ENCODE assay signal across 8 cellular contexts in the genomic region with DNA sequence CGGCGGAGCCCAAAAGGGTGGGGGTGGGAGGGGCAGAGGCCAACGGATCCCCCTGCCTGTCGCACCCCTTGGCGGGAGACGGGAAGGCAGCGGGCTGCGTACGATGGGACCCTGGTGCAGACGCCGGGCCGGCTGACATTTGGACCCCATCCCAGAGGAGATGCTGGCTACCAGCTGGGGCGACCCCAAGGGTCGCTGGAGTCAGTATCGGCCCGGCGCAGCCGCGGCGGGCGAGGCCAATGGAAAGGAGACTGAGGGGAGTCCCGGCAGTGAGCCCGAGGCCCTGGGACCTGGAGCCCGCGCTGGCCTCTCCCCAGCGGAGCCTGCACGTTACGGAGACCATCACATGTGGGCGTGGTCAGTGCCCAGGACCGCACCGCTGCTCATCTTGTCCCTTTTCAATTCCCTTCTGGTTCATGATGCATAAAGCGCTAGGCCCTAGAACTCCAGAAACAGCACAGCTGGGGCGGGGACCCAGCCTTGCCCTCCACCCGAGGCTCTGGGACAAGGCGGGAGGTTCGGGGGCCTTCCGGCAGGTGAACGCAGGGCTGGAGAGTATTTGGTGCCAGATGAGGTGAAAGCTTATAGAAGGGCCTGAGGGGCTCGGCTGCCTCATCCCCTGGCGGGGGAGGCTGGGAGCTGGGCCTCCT. TPM values are rescaled to one million over a fixed set of nuclear protein-coding genes. Genes with fewer than 3 reads are reported as not detected.
DNase-seq lines count a peak whose midpoint lies in the region; ATAC-seq and TF ChIP-seq lines count a peak whose summit lies in the region.

No MANE protein-coding gene starts in this region.

- intact Hi-C loops in right lobe of liver (cut with DNase I): no loop called here

- H3K27ac ChIP-seq in C4-2B (peak overlapping the region; percentile 92), right lobe of liver (no peak overlapping the region)

- TF ChIP-seq POLR2A in right lobe of liver (IDR thresholded peaks at IDR 0.05): no peak

- peak in 3 of 4 donors; percentile 9 to 15 (median 11) for ATAC-seq in right lobe of liver

- H3K4me3 ChIP-seq in astrocyte of the cerebellum (ENCODE audit: low read depth, low read length) (peak overlapping the region; percentile 14), right lobe of liver (peak overlapping the region; percentile 3 to 33 (median 18))

- peaks cover 0 to 46% (median 10%) of the 10 kb centered on the region in 4 donors for H3K4me1 ChIP-seq in right lobe of liver

- TF ChIP-seq CTCF in C4-2B (conservative IDR thresholded peaks at IDR 0.05): no peak
- TF ChIP-seq CTCF in astrocyte of the cerebellum (IDR thresholded peaks at IDR 0.05; ENCODE audit: low read depth, low read length, missing control alignments): no peak
- no peak for TF ChIP-seq CTCF in right lobe of liver (IDR thresholded peaks at IDR 0.05)

- 20% methylated on average over 10 of the region's 40 CpGs for WGBS in right lobe of liver (ENCODE audit: insufficient coverage, low coverage, low lambda C conversion rate, missing lambda C conversion rate)

- in situ Hi-C loops in astrocyte of the cerebellum (cut with HindIII; ENCODE audit: low sequenced_read_pairs): no loop called here

- H3K36me3 ChIP-seq in right lobe of liver: no peaks in the 10 kb centered on the region

- no peaks in the 10 kb centered on the region for H3K9me3 ChIP-seq in right lobe of liver

- H3K27me3 ChIP-seq in right lobe of liver: peaks cover 0 to 41% of the 10 kb centered on the region in 2 donors

- DNase-seq in LoVo (ENCODE audit: low spot score): peak; percentile 24
- no peak for DNase-seq in astrocyte of the cerebellum (ENCODE audit: low read depth)
- DNase-seq in right lobe of liver: peak in 1 of 3 donors; percentile 51
- no peak for DNase-seq in NCI-H510A (lab: John Stamatoyannopoulos, UW)
- no peak for DNase-seq in NCI-H2107 (lab: John Stamatoyannopoulos, UW)
- DNase-seq in stimulated activated CD4-positive, alpha-beta T cell treated with anti-CD3 and anti-CD28 coated beads, Interleukin-12 subunit alpha, Interleukin-12 subunit beta, amount 100 ng/mL, for 4 hours: no peak
- DNase-seq in dermis blood vessel endothelial cell: no peak

RNA-seq across cellular contexts. Expression of gene C19orf25, which starts 8.0 kb away (rescaled TPM):
- total RNA-seq in right lobe of liver (10 to 100 TPM; 12.2 to 32.7 (median 15.3) TPM), dermis blood vessel endothelial cell (22.0 and 28.1 TPM in 2 replicates)

RNA-seq across cellular contexts. Expression of gene PCSK4, which starts 19.2 kb away (rescaled TPM):
- total RNA-seq in right lobe of liver (1 to 10 TPM; 2.0 to 8.0 (median 3.6) TPM), dermis blood vessel endothelial cell (0.68 and 1.1 TPM in 2 replicates)

RNA-seq across cellular contexts. Expression of gene REEP6, which starts 20.0 kb away (rescaled TPM):
- total RNA-seq in right lobe of liver (100 to 1,000 TPM; 113 to 218 (median 177) TPM), dermis blood vessel endothelial cell (0.34 and 1.0 TPM in 2 replicates)

RNA-seq across cellular contexts. Expression of gene APC2, which starts 21.1 kb away (rescaled TPM):
- total RNA-seq in right lobe of liver (under 1 TPM in 3 of 6 experiments, not detected in 3; 0.06 to 0.13 (median 0.06) TPM), dermis blood vessel endothelial cell (0.23 and 0.34 TPM in 2 replicates)

RNA-seq across cellular contexts. Expression of gene RPS15, which starts 32.8 kb away (rescaled TPM):
- total RNA-seq in right lobe of liver (1,000 to 10,000 TPM in 2 of 6 experiments, 100 to 1,000 TPM in 4; 334 to 1,615 (median 355) TPM), dermis blood vessel endothelial cell (380 and 637 TPM in 2 replicates)

Comparison
In these comparisons a context has a peak if more than half of its experiments do, and no peak if none do; other contexts are left out.
1. RNA of gene REEP6, which starts 20.0 kb away (total RNA-seq): 113 to 218 TPM in right lobe of liver; 0.34 to 1.0 TPM in dermis blood vessel endothelial cell; every median in the first group is over 10 times any median in the second.